Comparison of ENCODE assay signal across 8 cellular contexts in genomic region chr19:14416743-14417214, GRCh38. TPM values are rescaled to one million over a fixed set of nuclear protein-coding genes. Genes with fewer than 3 reads are reported as not detected.
DNase-seq lines count a peak whose midpoint lies in the region; ATAC-seq and TF ChIP-seq lines count a peak whose summit lies in the region.

No MANE protein-coding gene starts in this region.

- peak overlapping the region; percentile 40 for H3K27ac Mint-ChIP-seq in glutamatergic neuron (ENCODE audit: unreplicated experiment)

- H3K9ac ChIP-seq in GM23248 (peak overlapping the region; percentile 18; the same call in 1 of the 2 replicates), SU-DHL-6 (ENCODE audit: low read length) (peak overlapping the region; percentile 98)

- peaks cover 72% of the 10 kb centered on the region for H3K79me2 ChIP-seq in GM23248 (ENCODE audit: insufficient read depth)
- peaks cover 71% of the 10 kb centered on the region for H3K79me2 ChIP-seq in SU-DHL-6 (ENCODE audit: insufficient read depth, low read length)

- H4K20me1 ChIP-seq in GM23248 (ENCODE audit: insufficient read depth): no peaks in the 10 kb centered on the region
- peaks cover 37% of the 10 kb centered on the region for H4K20me1 ChIP-seq in SU-DHL-6 (ENCODE audit: low read depth, low read length)

- peaks cover 5% of the 10 kb centered on the region; the same call in 1 of the 2 replicates for H3F3A ChIP-seq in GM23248 (ENCODE audit: insufficient read depth)
- peaks cover 16% of the 10 kb centered on the region; the same call in 1 of the 2 replicates for H3F3A ChIP-seq in SU-DHL-6 (ENCODE audit: insufficient read depth)

- H3K9me3 ChIP-seq in GM23248 (ENCODE audit: low read depth): no peaks in the 10 kb centered on the region
- H3K9me3 ChIP-seq in SU-DHL-6 (ENCODE audit: insufficient read depth, low read length): no peaks in the 10 kb centered on the region

- H3K36me3 Mint-ChIP-seq in glutamatergic neuron (ENCODE audit: unreplicated experiment): no peaks in the 10 kb centered on the region

- H3K4me3 Mint-ChIP-seq in glutamatergic neuron (ENCODE audit: unreplicated experiment): peak overlapping the region; percentile 27

- TF ChIP-seq CTCF in AG10803 (conservative IDR thresholded peaks at IDR 0.05; ENCODE audit: low read length): no peak
- TF ChIP-seq CTCF in SU-DHL-6 (IDR thresholded peaks at IDR 0.05; ENCODE audit: insufficient read depth, low read length, poor library complexity, severe bottlenecking): no peak
- no peak for TF ChIP-seq CTCF in glutamatergic neuron (IDR thresholded peaks at IDR 0.05; ENCODE audit: partially characterized antibody, unreplicated experiment)

- DNase-seq in AG10803 (ENCODE audit: low read depth): peak; percentile 62
- peak; percentile 70 for DNase-seq in GM23248
- no peak for DNase-seq in glutamatergic neuron
- DNase-seq in T1000 (lab: John Stamatoyannopoulos, UW): no peak
- DNase-seq in epidermal melanocyte (ENCODE audit: insufficient read length, low spot score): no peak
- DNase-seq in activated CD4-positive, CD25-positive, alpha-beta regulatory T cell treated with anti-CD3 and anti-CD28 coated beads, Interleukin-2, amount 50 U/mL, for 72 hours: no peak

- H3K27me3 Mint-ChIP-seq in glutamatergic neuron (ENCODE audit: unreplicated experiment): peaks cover 17% of the 10 kb centered on the region

- no peaks in the 10 kb centered on the region for H3K27me3 ChIP-seq in GM23248 (replicated peaks; ENCODE audit: insufficient read depth)
- no peaks in the 10 kb centered on the region for H3K27me3 ChIP-seq in SU-DHL-6 (ENCODE audit: low read length)

- 0 out of 2 replicates have a peak, but pooled peaks cover 18% of the 10 kb centered on the region for H3K4me1 ChIP-seq in GM23248 (ENCODE audit: insufficient read depth)

- H3K27ac ChIP-seq in GM23248 (peak overlapping the region; percentile 26), SU-DHL-6 (ENCODE audit: low read depth, low read length) (peak overlapping the region; percentile 88)

- H3K9me2 ChIP-seq in GM23248 (ENCODE audit: insufficient read depth): no peaks in the 10 kb centered on the region
- H3K9me2 ChIP-seq in SU-DHL-6 (replicated peaks; ENCODE audit: insufficient read depth, low read length): no peaks in the 10 kb centered on the region

- peaks cover 25% of the 10 kb centered on the region for H3K4me1 Mint-ChIP-seq in glutamatergic neuron (ENCODE audit: low read depth, unreplicated experiment)

- H3K36me3 ChIP-seq in GM23248 (ENCODE audit: low read depth): no peaks in the 10 kb centered on the region
- 0 out of 2 replicates have a peak, but pooled peaks cover 7% of the 10 kb centered on the region for H3K36me3 ChIP-seq in SU-DHL-6 (ENCODE audit: low read length)

- H2AFZ ChIP-seq in GM23248: no peak overlapping the region
- H2AFZ ChIP-seq in SU-DHL-6 (ENCODE audit: low read depth, low read length, severe bottlenecking): no peak overlapping the region

- H3K4me3 ChIP-seq in AG10803 (ENCODE audit: low read length) (no peak overlapping the region), GM23248 (peak overlapping the region; percentile 97; the same call in 1 of the 2 replicates), SU-DHL-6 (ENCODE audit: insufficient read depth, low read length, poor library complexity, severe bottlenecking) (peak overlapping the region; percentile 97)

- H3K4me2 ChIP-seq in GM23248 (ENCODE audit: unreplicated experiment) (peak overlapping the region; percentile 91), SU-DHL-6 (ENCODE audit: low read depth, low read length, poor library complexity, severe bottlenecking) (peak overlapping the region; percentile 99)

- no peak for ATAC-seq in GM21825 (IDR thresholded peaks at IDR 0.05; ENCODE audit: unreplicated experiment)

- peaks cover 8% of the 10 kb centered on the region for H3K9me3 Mint-ChIP-seq in glutamatergic neuron (ENCODE audit: unreplicated experiment)

- in situ Hi-C loops in GM23248 (cut with MboI): no loop called here

- 29 to 32% methylated on average over 7 of the region's 7 CpGs for WGBS in GM23248 (ENCODE audit: low coverage in 1 of 2, low lambda C conversion rate in 2 of 2, missing lambda C conversion rate in 2 of 2), 2 experiments

RNA-seq across cellular contexts. Expression of gene DDX39A, which starts 2.4 kb away (rescaled TPM):
- total RNA-seq in GM23248 (2014; rRNA removed; shearing (Covaris generic)): 47.2 and 55.9 TPM in 2 replicates
- 57.7 and 58.7 TPM in 2 replicates for polyA plus RNA-seq in GM23248 (2016; fragmentation: Nextera tagmentation; extraction: Ambion mirVana)
- total RNA-seq in glutamatergic neuron (ENCODE audit: unreplicated experiment): 103 TPM

RNA-seq across cellular contexts. Expression of gene PKN1, which starts 16.3 kb away (rescaled TPM):
- total RNA-seq in GM23248 (2014; rRNA removed; shearing (Covaris generic)): 128 and 139 TPM in 2 replicates
- polyA plus RNA-seq in GM23248 (2016; fragmentation: Nextera tagmentation; extraction: Ambion mirVana): 47.2 and 56.4 TPM in 2 replicates
- 117 TPM for total RNA-seq in glutamatergic neuron (ENCODE audit: unreplicated experiment)

RNA-seq across cellular contexts. Expression of gene ADGRE5, which starts 35.5 kb away (rescaled TPM):
- 28.5 and 56.6 TPM in 2 replicates for total RNA-seq in GM23248 (2014; rRNA removed; shearing (Covaris generic))
- 56.6 and 58.4 TPM in 2 replicates for polyA plus RNA-seq in GM23248 (2016; fragmentation: Nextera tagmentation; extraction: Ambion mirVana)
- 4.0 TPM for total RNA-seq in glutamatergic neuron (ENCODE audit: unreplicated experiment)

RNA-seq across cellular contexts. Expression of gene PTGER1, which starts 58.4 kb away (rescaled TPM):
- 0.22 and 2.5 TPM in 2 replicates for total RNA-seq in GM23248 (2014; rRNA removed; shearing (Covaris generic))
- 0.79 and 0.80 TPM in 2 replicates for polyA plus RNA-seq in GM23248 (2016; fragmentation: Nextera tagmentation; extraction: Ambion mirVana)
- total RNA-seq in glutamatergic neuron (ENCODE audit: unreplicated experiment): 2.0 TPM

Comparison
In these comparisons a context has a peak if more than half of its experiments do, and no peak if none do; other contexts are left out.
1. DNase-seq: peak in AG10803 (single experiment) and GM23248 (single experiment); none in glutamatergic neuron (single experiment), T1000 (single experiment), epidermal melanocyte (single experiment) and activated CD4-positive, CD25-positive, alpha-beta regulatory T cell treated with anti-CD3 and anti-CD28 coated beads, Interleukin-2, amount 50 U/mL, for 72 hours (single experiment).